Comparison of ENCODE assay signal across 23 cellular contexts in the genomic region with DNA sequence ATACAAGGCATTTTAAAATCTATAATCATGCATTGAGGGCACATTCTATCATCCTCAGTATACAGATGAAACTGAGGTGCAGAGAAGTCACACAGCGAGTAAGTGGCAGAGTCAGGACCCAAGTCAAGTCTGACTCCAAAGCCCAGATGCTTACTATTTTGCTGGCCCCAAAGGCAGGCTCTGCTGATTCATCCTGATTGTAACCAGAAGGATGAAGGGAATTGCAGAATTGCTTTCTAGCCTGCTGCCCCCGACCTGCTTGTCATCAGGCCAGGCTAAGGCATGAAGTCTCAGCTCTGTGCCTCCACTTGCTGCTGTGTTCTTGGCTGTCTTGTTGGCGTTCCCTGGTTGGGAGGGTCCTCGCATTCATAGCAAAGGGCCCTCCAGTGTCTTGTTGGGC.
A peak's percentile ranks its signal among the peaks of the same experiment; 100 is the strongest.
DNase-seq lines count a peak whose midpoint lies in the region; ATAC-seq and TF ChIP-seq lines count a peak whose summit lies in the region.
"Had no signal": no experiment of that assay in that cellular context is flagged by ENCODE, and none has a peak within 500 bp of the region (broad histone marks: within the 10 kb centered on the region; RNA-seq: fewer than 3 reads in every experiment).

No MANE protein-coding gene starts in this region.

- H3K4me1 ChIP-seq in thoracic aorta (ENCODE audit: control insufficient read depth in 1 of 2, low read depth in 2 of 2) (peaks cover 0 to 36% of the 10 kb centered on the region in 2 donors), aorta (ENCODE audit: control insufficient read depth in 1 of 2, insufficient read depth in 2 of 2, low read length in 2 of 2) (no peaks in the 10 kb centered on the region)

- no peak for ATAC-seq in thoracic aorta (ENCODE audit: insufficient number of reproducible peaks, low FRiP score, low read depth)
- ATAC-seq in aorta (ENCODE audit: low FRiP score), result no peak
- ATAC-seq in GM19023 (IDR thresholded peaks at IDR 0.05; ENCODE audit: unreplicated experiment), result no peak
- ATAC-seq in HG03378 (IDR thresholded peaks at IDR 0.05; ENCODE audit: unreplicated experiment), result no peak
- ATAC-seq: naive thymus-derived CD8-positive, alpha-beta T cell had no signal

- DNase-seq in ELR (ENCODE audit: low read depth) (peak; percentile 52), fibroblast of villous mesenchyme (ENCODE audit: low read depth) (peak; percentile 55), thoracic aorta (ENCODE audit: low spot score) (no peak), aorta (no peak), DMS53 treated with DMSO at 0.1 percent for 48 hours (lab: John Stamatoyannopoulos, UW; ENCODE audit: unreplicated experiment) (no peak)
- DNase-seq: activated CD4-positive, alpha-beta memory T cell treated with anti-CD3 and anti-CD28 coated beads for 36 hours; activated T-cell treated with anti-CD3 and anti-CD28 coated beads, Interleukin-2, amount 50 U/mL, for 1 hour; central memory CD4-positive, alpha-beta T cell; DND-41; effector CD4-positive, alpha-beta T cell; islet precursor cell; mammary epithelial cell; MM.1S; naive thymus-derived CD8-positive, alpha-beta T cell; NCI-H187; NCI-H345; NK-92 treated with Interleukin-12 subunit alpha and Interleukin-12 subunit beta, amount 100 ng/mL, for 24 hours; stimulated activated naive CD4-positive, alpha-beta T cell; trophoblast cell had no signal

- H3K9me3 ChIP-seq in thoracic aorta (no peaks in the 10 kb centered on the region), aorta (ENCODE audit: control insufficient read depth, low read length) (no peaks in the 10 kb centered on the region)
- H3K9me3 ChIP-seq: esophagus muscularis mucosa had no signal

- H3K27ac ChIP-seq in VCaP (peak overlapping the region; percentile 71), thoracic aorta (peak overlapping the region; percentile 17 to 41), aorta (ENCODE audit: low read depth in 1 of 2, low read length in 2 of 2) (peak overlapping the region in 1 of 2 donors; percentile 28)

- TF ChIP-seq CTCF in VCaP (conservative IDR thresholded peaks at IDR 0.05) (no peak), fibroblast of villous mesenchyme (IDR thresholded peaks at IDR 0.05; ENCODE audit: insufficient read depth, low read depth, low read length) (no peak), thoracic aorta (IDR thresholded peaks at IDR 0.05) (no peak)

- intact Hi-C loops in aorta (cut with DNase I), result no loop called here

- H3K4me3 ChIP-seq in fibroblast of villous mesenchyme (ENCODE audit: low read depth, low read length) (no peak overlapping the region), thoracic aorta (no peak overlapping the region), aorta (ENCODE audit: low read length in 2 of 2) (no peak overlapping the region)
- H3K4me3 ChIP-seq: esophagus muscularis mucosa had no signal

- WGBS in aorta, 2 donors, result 52 to 55% methylated on average over 4 of the region's 4 CpGs

- H3K36me3 ChIP-seq in thoracic aorta, result no peaks in the 10 kb centered on the region
- no peaks in the 10 kb centered on the region for H3K36me3 ChIP-seq in aorta (ENCODE audit: control insufficient read depth in 1 of 2, insufficient read depth in 2 of 2, low read length in 1 of 2)
- H3K36me3 ChIP-seq: esophagus muscularis mucosa had no signal

- H3K27me3 ChIP-seq in thoracic aorta (replicated peaks; ENCODE audit: insufficient read depth) (no peaks in the 10 kb centered on the region), aorta (ENCODE audit: control insufficient read depth in 1 of 2, insufficient read depth in 2 of 2, low read length in 1 of 2) (no peaks in the 10 kb centered on the region)

Comparison
In these comparisons a context has a peak if more than half of its experiments do, and no peak if none do; other contexts are left out.
1. DNase-seq: peak in ELR (single experiment) and fibroblast of villous mesenchyme (single experiment); none in thoracic aorta (single experiment), aorta (0 of 2) and DMS53 treated with DMSO at 0.1 percent for 48 hours (single experiment).